ENCODE assay signal across 23 cellular contexts in genomic region chr22:46663001-46663400, GRCh38.
"Had no signal": no experiment of that assay in that cellular context is flagged by ENCODE, and none has a peak within 500 bp of the region (broad histone marks: within the 10 kb centered on the region; RNA-seq: fewer than 3 reads in every experiment).

No MANE protein-coding gene starts in this region.

- H3K4me3 ChIP-seq: dorsolateral prefrontal cortex, gastroesophageal sphincter, heart left ventricle, hepatocyte, left lung, neural progenitor cell, prostate gland, right atrium auricular region, sigmoid colon, thoracic aorta, tibial nerve, upper lobe of left lung had no signal

- H3K36me3 ChIP-seq: neural progenitor cell, prostate gland had no signal

- ATAC-seq: esophagus mucosa; gastroesophageal sphincter; heart left ventricle; left lung; naive thymus-derived CD4-positive, alpha-beta T cell; stimulated activated naive B cell treated with anti-CD40 and anti-IgM and Interleukin-4, amounts not matched to agents 10 μg/mL and 1 μg/mL and 100 μg/mL, for 72 hours had no signal

- H3K27me3 ChIP-seq: dorsolateral prefrontal cortex, gastroesophageal sphincter, heart left ventricle, hepatocyte, left lung, neural progenitor cell, right atrium auricular region, sigmoid colon, tibial nerve, upper lobe of left lung had no signal

- FAIRE-seq: colon, kidney, urothelium cell line had no signal

- DNase-seq: dorsolateral prefrontal cortex; effector CD4-positive, alpha-beta T cell; foreskin fibroblast; heart left ventricle; mesenchymal stem cell; midbrain; naive thymus-derived CD4-positive, alpha-beta T cell; nucleus accumbens; sigmoid colon; stimulated activated naive B cell treated with anti-CD40 and anti-IgM and Interleukin-4, amounts not matched to agents 10 μg/mL and 1 μg/mL and 100 μg/mL, for 72 hours had no signal

- H3K9ac ChIP-seq: neural progenitor cell had no signal

- H3K27ac ChIP-seq: gastroesophageal sphincter, hepatocyte, left lung, neural progenitor cell, prostate gland, sigmoid colon, thoracic aorta, tibial nerve, upper lobe of left lung had no signal

- H3K9me3 ChIP-seq: gastroesophageal sphincter, heart left ventricle, left lung, prostate gland, right atrium auricular region, sigmoid colon, thoracic aorta, tibial nerve, upper lobe of left lung had no signal

- H3K4me1 ChIP-seq: neural progenitor cell, sigmoid colon, tibial nerve had no signal
